10 cellular contexts compared by ENCODE assay signal in genomic region chr7:41567350-41568114, GRCh38.
DNase-seq lines count a peak whose midpoint lies in the region; ATAC-seq and TF ChIP-seq lines count a peak whose summit lies in the region.
"Had no signal": no experiment of that assay in that cellular context is flagged by ENCODE, and none has a peak within 500 bp of the region (broad histone marks: within the 10 kb centered on the region; RNA-seq: fewer than 3 reads in every experiment).

No MANE protein-coding gene starts in this region.

- no peak overlapping the region for H3K4me3 Mint-ChIP-seq in stimulated activated memory B cell treated with anti-CD40 and anti-IgM and Interleukin-4, amounts not matched to agents 10 μg/mL and 1 μg/mL and 100 μg/mL, for 72 hours
- H3K4me3 Mint-ChIP-seq: activated CD4-positive, alpha-beta memory T cell treated with anti-CD3 and anti-CD28 coated beads, Interleukin-2, amount 10 ng/mL, durations not matched to agents 7 days and 5 days had no signal

- H3K9me3 Mint-ChIP-seq in stimulated activated memory B cell treated with anti-CD40 and anti-IgM and Interleukin-4, amounts not matched to agents 10 μg/mL and 1 μg/mL and 100 μg/mL, for 72 hours = peaks cover 2% of the 10 kb centered on the region

- DNase-seq in HL-60 (ENCODE audit: low read depth in 1 of 2, low spot score in 1 of 2) (peak; percentile 41 to 68), SIG-M5 (lab: John Stamatoyannopoulos, UW) (peak; percentile 27), epithelial cell of esophagus (ENCODE audit: low read depth) (peak; percentile 38)
- no peak for DNase-seq in stimulated activated naive CD8-positive, alpha-beta T cell treated with anti-CD3 and anti-CD28 coated beads, Interleukin-15, Interleukin-2, amounts not matched to agents 100 U/mL and 50 U/mL, for 24 hours
- DNase-seq: activated CD4-positive, alpha-beta memory T cell treated with anti-CD3 and anti-CD28 coated beads, Interleukin-2, amount 10 ng/mL, durations not matched to agents 7 days and 5 days; small intestine had no signal

- TF ChIP-seq CTCF in HL-60 (IDR thresholded peaks at IDR 0.05; ENCODE audit: insufficient read depth, low read length) (no peak), epithelial cell of esophagus (IDR thresholded peaks at IDR 0.05; ENCODE audit: insufficient read depth, low read depth, low read length, missing control alignments) (no peak)

- H3K4me3 ChIP-seq in HL-60 (replicated peaks; ENCODE audit: insufficient read depth, low read length) (no peak overlapping the region), epithelial cell of esophagus (ENCODE audit: low read length) (no peak overlapping the region)
- H3K4me3 ChIP-seq: hepatocyte had no signal

- H3K27ac ChIP-seq in HL-60 (replicated peaks) = no peak overlapping the region
- H3K27ac ChIP-seq: hepatocyte had no signal

- H3K27me3 Mint-ChIP-seq in stimulated activated memory B cell treated with anti-CD40 and anti-IgM and Interleukin-4, amounts not matched to agents 10 μg/mL and 1 μg/mL and 100 μg/mL, for 72 hours = peaks cover 7% of the 10 kb centered on the region
- H3K27me3 Mint-ChIP-seq: activated CD4-positive, alpha-beta memory T cell treated with anti-CD3 and anti-CD28 coated beads, Interleukin-2, amount 10 ng/mL, durations not matched to agents 7 days and 5 days had no signal

- no peak overlapping the region for H3K27ac Mint-ChIP-seq in stimulated activated memory B cell treated with anti-CD40 and anti-IgM and Interleukin-4, amounts not matched to agents 10 μg/mL and 1 μg/mL and 100 μg/mL, for 72 hours
- H3K27ac Mint-ChIP-seq: activated CD4-positive, alpha-beta memory T cell treated with anti-CD3 and anti-CD28 coated beads, Interleukin-2, amount 10 ng/mL, durations not matched to agents 7 days and 5 days had no signal

- no peaks in the 10 kb centered on the region for H3K27me3 ChIP-seq in HL-60 (ENCODE audit: insufficient read depth, poor library complexity, severe bottlenecking)

- H3K4me1 Mint-ChIP-seq in stimulated activated memory B cell treated with anti-CD40 and anti-IgM and Interleukin-4, amounts not matched to agents 10 μg/mL and 1 μg/mL and 100 μg/mL, for 72 hours = peaks cover 8% of the 10 kb centered on the region
- H3K4me1 Mint-ChIP-seq: activated CD4-positive, alpha-beta memory T cell treated with anti-CD3 and anti-CD28 coated beads, Interleukin-2, amount 10 ng/mL, durations not matched to agents 7 days and 5 days had no signal

- no peaks in the 10 kb centered on the region for H3K36me3 Mint-ChIP-seq in stimulated activated memory B cell treated with anti-CD40 and anti-IgM and Interleukin-4, amounts not matched to agents 10 μg/mL and 1 μg/mL and 100 μg/mL, for 72 hours

- ATAC-seq in stimulated activated memory B cell treated with anti-CD40 and anti-IgM and Interleukin-4, amounts not matched to agents 10 μg/mL and 1 μg/mL and 100 μg/mL, for 72 hours = peak; percentile 48
- no peak for ATAC-seq in stimulated activated naive CD8-positive, alpha-beta T cell treated with anti-CD3 and anti-CD28 coated beads, Interleukin-15, Interleukin-2, amounts not matched to agents 100 U/mL and 50 U/mL, for 24 hours
- ATAC-seq in HG03097 (IDR thresholded peaks at IDR 0.05; ENCODE audit: low FRiP score, unreplicated experiment) (no peak), HG03039 (IDR thresholded peaks at IDR 0.05; ENCODE audit: unreplicated experiment) (no peak)
